Comparison of ENCODE assay signal across 1 cellular context in genomic region chr19:44050740-44051653, GRCh38.
TF ChIP-seq lines count a peak whose summit lies in the region.

No MANE protein-coding gene starts in this region.

TF ChIP-seq in endothelial cell of umbilical vein, 7 proteins besides CTCF, POLR2A, EP300 and RAD21:
- TF ChIP-seq GATA2 (IDR thresholded peaks at IDR 0.05; ENCODE audit: insufficient read depth, insufficient read length, low read depth, low read length) (no peak), JUN (IDR thresholded peaks at IDR 0.05; ENCODE audit: borderline replicate concordance, insufficient read depth, insufficient read length, low read depth) (no peak), MYC (IDR thresholded peaks at IDR 0.05; ENCODE audit: low read depth, low read length) (no peak), FOS (IDR thresholded peaks at IDR 0.05; ENCODE audit: borderline replicate concordance, insufficient read depth, low read length) (no peak), EZH2 (IDR thresholded peaks at IDR 0.05; ENCODE audit: borderline replicate concordance, low read depth, low read length, severe bottlenecking) (no peak), POLR2AphosphoS5 (IDR thresholded peaks at IDR 0.05; ENCODE audit: insufficient read depth, low read depth, low read length) (no peak)
- TF ChIP-seq, protein P1, sequence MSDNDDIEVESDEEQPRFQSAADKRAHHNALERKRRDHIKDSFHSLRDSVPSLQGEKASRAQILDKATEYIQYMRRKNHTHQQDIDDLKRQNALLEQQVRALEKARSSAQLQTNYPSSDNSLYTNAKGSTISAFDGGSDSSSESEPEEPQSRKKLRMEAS (IDR thresholded peaks at IDR 0.05; ENCODE audit: insufficient read depth, insufficient read length) = no peak
